Comparison of ENCODE assay signal across 28 cellular contexts in the genomic region with DNA sequence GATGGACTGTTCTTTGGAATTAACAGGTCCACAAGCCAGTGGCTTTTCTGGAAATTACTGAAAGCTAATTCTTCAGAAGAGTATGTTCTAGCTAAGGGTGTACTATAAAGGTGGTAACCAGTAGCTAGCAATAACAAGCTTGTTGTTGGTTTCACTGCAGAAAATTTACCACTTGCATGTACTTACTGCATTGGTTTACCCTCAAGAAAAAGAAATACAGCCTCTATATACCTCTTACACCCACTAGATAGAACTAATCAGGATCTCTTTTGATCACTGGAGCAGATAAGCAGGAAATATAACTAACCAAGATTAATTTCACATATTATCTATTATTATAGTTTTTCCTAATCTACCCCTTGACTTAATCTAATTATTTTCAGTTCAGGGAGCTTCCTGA.
"Had no signal": no experiment of that assay in that cellular context is flagged by ENCODE, and none has a peak within 500 bp of the region (broad histone marks: within the 10 kb centered on the region; RNA-seq: fewer than 3 reads in every experiment).

No MANE protein-coding gene starts in this region.

- H3K4me3 Mint-ChIP-seq: dendritic cell treated with granulocyte-macrophage colony-stimulating factor and Interleukin-4, amounts not matched to agents 40 ng/mL and 50 ng/mL, for 4 days; effector memory CD8-positive, alpha-beta T cell; endodermal cell had no signal

- H3K9me3 Mint-ChIP-seq: dendritic cell treated with granulocyte-macrophage colony-stimulating factor and Interleukin-4, amounts not matched to agents 40 ng/mL and 50 ng/mL, for 4 days; effector memory CD8-positive, alpha-beta T cell; endodermal cell had no signal

- H3K9me3 ChIP-seq: colonic mucosa, esophagus muscularis mucosa, esophagus squamous epithelium, gastrocnemius medialis, gastroesophageal sphincter, heart left ventricle, heart right ventricle had no signal

- H3K4me3 ChIP-seq: colonic mucosa, coronary artery, dorsolateral prefrontal cortex, esophagus muscularis mucosa, esophagus squamous epithelium, gastrocnemius medialis, gastroesophageal sphincter, heart left ventricle, heart right ventricle had no signal

- H3K27ac Mint-ChIP-seq: dendritic cell treated with granulocyte-macrophage colony-stimulating factor and Interleukin-4, amounts not matched to agents 40 ng/mL and 50 ng/mL, for 4 days; effector memory CD8-positive, alpha-beta T cell; endodermal cell had no signal

- FAIRE-seq: colon, endometrium, endothelial cell of umbilical vein, frontal cortex had no signal

- H3K27ac ChIP-seq: colonic mucosa, coronary artery, dorsolateral prefrontal cortex, epithelial cell of prostate, esophagus muscularis mucosa, esophagus squamous epithelium, foreskin keratinocyte, gastrocnemius medialis, gastroesophageal sphincter, heart left ventricle, heart right ventricle had no signal

- ATAC-seq: effector memory CD8-positive, alpha-beta T cell; esophagus mucosa; foreskin keratinocyte; gastrocnemius medialis; gastroesophageal sphincter; heart left ventricle; heart right ventricle had no signal

- H3K4me1 ChIP-seq: colonic mucosa, foreskin keratinocyte had no signal

- H3K36me3 ChIP-seq: colonic mucosa, esophagus muscularis mucosa, esophagus squamous epithelium, gastrocnemius medialis, gastroesophageal sphincter, heart left ventricle, heart right ventricle had no signal

- H3K27me3 Mint-ChIP-seq: effector memory CD8-positive, alpha-beta T cell had no signal

- H3K27me3 ChIP-seq: colonic mucosa, dorsolateral prefrontal cortex, esophagus muscularis mucosa, esophagus squamous epithelium, foreskin keratinocyte, gastrocnemius medialis, gastroesophageal sphincter, heart left ventricle, heart right ventricle had no signal

- DNase-seq: colonic mucosa; cortex of kidney; dermis blood vessel endothelial cell; dorsolateral prefrontal cortex; effector CD4-positive, alpha-beta T cell; effector CD8-positive, alpha-beta T cell; effector memory CD4-positive, alpha-beta T cell; effector memory CD8-positive, alpha-beta T cell; endodermal cell; erythroblast; esophagus squamous epithelium; foreskin fibroblast; foreskin keratinocyte; gastrocnemius medialis; glutamatergic neuron; head of caudate nucleus; heart left ventricle; heart right ventricle had no signal
